In the genomic region with DNA sequence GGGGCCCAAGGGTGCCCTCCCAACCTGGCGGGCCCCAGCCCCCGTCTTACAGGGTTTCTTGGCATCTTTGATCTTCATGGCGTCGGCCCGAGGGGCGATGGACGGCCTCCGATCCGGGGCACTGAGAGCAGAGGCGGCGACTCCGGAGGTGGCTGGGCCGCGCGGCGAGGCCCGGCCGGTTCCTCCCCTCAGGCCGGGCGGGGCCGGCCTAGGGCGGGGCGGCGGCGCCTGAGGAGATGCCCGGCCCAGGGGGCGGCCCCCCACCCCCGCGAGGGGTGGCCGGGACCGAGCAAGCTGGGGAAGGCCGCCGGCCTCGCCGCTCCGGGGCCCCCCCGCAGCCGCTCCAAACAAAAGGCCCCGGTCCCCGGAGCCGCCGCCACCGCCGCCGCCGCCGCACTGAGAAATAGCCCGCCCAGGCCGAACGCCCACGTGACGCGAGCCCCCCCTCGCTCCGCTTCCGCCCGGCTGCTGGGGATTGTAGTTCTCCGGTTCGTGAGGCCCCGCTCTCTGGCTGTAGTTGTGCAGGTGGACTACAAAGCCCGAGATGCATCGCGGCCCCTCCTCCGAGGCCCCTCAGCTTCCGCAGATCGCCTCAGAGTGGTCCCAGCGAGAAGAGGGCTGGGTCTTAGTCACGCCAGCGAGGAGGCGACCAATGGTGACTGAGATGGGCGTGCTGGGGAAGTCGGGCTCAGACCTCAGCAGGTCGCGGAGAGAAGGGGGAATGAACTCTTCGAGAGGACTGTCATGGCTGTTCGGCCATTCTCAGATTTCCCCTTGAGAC, we compare ENCODE assay signal across 8 cellular contexts. TPM values are rescaled to one million over a fixed set of nuclear protein-coding genes. Genes with fewer than 3 reads are reported as not detected.
DNase-seq lines count a peak whose midpoint lies in the region; ATAC-seq and TF ChIP-seq lines count a peak whose summit lies in the region.

A gene (minus strand): TSS at position 163 of the 781 bp plus-strand sequence. CDS start 85 bp downstream, at position 78.

- peak; percentile 95 for ATAC-seq in GM21717 (IDR thresholded peaks at IDR 0.05; ENCODE audit: unreplicated experiment)

- peak within 1 kb of the TSS; percentile 71 for H3K4me3 ChIP-seq in epithelial cell of proximal tubule (ENCODE audit: low read depth, low read length)

- H3K36me3 Mint-ChIP-seq in activated T-cell treated with anti-CD3 and anti-CD28 coated beads, Interleukin-2, amount 50 U/mL, for 24 hours (ENCODE audit: low read depth): peaks cover 40% of the 10 kb centered on the region

- in situ Hi-C loops in KBM-7 (cut with MboI; ENCODE audit: low pct_unique_long_range_greater_than_20kb, low sequenced_read_pairs): no loop called here

- H3K9me3 Mint-ChIP-seq in activated T-cell treated with anti-CD3 and anti-CD28 coated beads, Interleukin-2, amount 50 U/mL, for 24 hours: peaks cover 2% of the 10 kb centered on the region

- peak; percentile 76 for DNase-seq in DMS153 treated with DMSO at 0.1 percent for 48 hours (lab: John Stamatoyannopoulos, UW; ENCODE audit: unreplicated experiment)
- DNase-seq in KBM-7: peak; percentile 99
- peak; percentile 98 for DNase-seq in activated T-cell treated with anti-CD3 and anti-CD28 coated beads, Interleukin-2, amount 50 U/mL, for 24 hours
- peak; percentile 87 for DNase-seq in epithelial cell of proximal tubule (ENCODE audit: low read depth)
- peak; percentile 99 for DNase-seq in mucosa of gallbladder (ENCODE audit: low spot score)
- DNase-seq in stimulated activated CD8-positive, alpha-beta memory T cell treated with anti-CD3 and anti-CD28 coated beads, Interleukin-4, amount 100 ng/mL, for 4 hours (ENCODE audit: low read depth in 2 of 2, low spot score in 1 of 2): peak; percentile 92 to 96

- peaks cover 36% of the 10 kb centered on the region for H3K4me1 Mint-ChIP-seq in activated T-cell treated with anti-CD3 and anti-CD28 coated beads, Interleukin-2, amount 50 U/mL, for 24 hours (ENCODE audit: low read depth)

- H3K27me3 Mint-ChIP-seq in activated T-cell treated with anti-CD3 and anti-CD28 coated beads, Interleukin-2, amount 50 U/mL, for 24 hours: no peaks in the 10 kb centered on the region

- H3K4me3 Mint-ChIP-seq in activated T-cell treated with anti-CD3 and anti-CD28 coated beads, Interleukin-2, amount 50 U/mL, for 24 hours: peak within 1 kb of the TSS; percentile 96

- TF ChIP-seq CTCF in epithelial cell of proximal tubule (conservative IDR thresholded peaks at IDR 0.05; ENCODE audit: low read depth, low read length): no peak

- peak within 1 kb of the TSS; percentile 97 for H3K27ac Mint-ChIP-seq in activated T-cell treated with anti-CD3 and anti-CD28 coated beads, Interleukin-2, amount 50 U/mL, for 24 hours

TF ChIP-seq in PFSK-1, 5 proteins besides CTCF, POLR2A, EP300 and RAD21:
- TF ChIP-seq FOXP2 (optimal IDR thresholded peaks at IDR 0.05; ENCODE audit: borderline replicate concordance, extremely low read depth, extremely low read length, insufficient read depth) (peak; percentile 38), SIN3A (IDR thresholded peaks at IDR 0.05; ENCODE audit: borderline replicate concordance, insufficient read depth, low read length) (no peak), POLR2AphosphoS5 (IDR thresholded peaks at IDR 0.05; ENCODE audit: low read depth, low read length) (peak; percentile 94), TAF1 (IDR thresholded peaks at IDR 0.05; ENCODE audit: borderline replicate concordance, insufficient read depth, low read length) (peak; percentile 86; the same call in 1 of the 2 replicates)
- TF ChIP-seq, protein P1, sequence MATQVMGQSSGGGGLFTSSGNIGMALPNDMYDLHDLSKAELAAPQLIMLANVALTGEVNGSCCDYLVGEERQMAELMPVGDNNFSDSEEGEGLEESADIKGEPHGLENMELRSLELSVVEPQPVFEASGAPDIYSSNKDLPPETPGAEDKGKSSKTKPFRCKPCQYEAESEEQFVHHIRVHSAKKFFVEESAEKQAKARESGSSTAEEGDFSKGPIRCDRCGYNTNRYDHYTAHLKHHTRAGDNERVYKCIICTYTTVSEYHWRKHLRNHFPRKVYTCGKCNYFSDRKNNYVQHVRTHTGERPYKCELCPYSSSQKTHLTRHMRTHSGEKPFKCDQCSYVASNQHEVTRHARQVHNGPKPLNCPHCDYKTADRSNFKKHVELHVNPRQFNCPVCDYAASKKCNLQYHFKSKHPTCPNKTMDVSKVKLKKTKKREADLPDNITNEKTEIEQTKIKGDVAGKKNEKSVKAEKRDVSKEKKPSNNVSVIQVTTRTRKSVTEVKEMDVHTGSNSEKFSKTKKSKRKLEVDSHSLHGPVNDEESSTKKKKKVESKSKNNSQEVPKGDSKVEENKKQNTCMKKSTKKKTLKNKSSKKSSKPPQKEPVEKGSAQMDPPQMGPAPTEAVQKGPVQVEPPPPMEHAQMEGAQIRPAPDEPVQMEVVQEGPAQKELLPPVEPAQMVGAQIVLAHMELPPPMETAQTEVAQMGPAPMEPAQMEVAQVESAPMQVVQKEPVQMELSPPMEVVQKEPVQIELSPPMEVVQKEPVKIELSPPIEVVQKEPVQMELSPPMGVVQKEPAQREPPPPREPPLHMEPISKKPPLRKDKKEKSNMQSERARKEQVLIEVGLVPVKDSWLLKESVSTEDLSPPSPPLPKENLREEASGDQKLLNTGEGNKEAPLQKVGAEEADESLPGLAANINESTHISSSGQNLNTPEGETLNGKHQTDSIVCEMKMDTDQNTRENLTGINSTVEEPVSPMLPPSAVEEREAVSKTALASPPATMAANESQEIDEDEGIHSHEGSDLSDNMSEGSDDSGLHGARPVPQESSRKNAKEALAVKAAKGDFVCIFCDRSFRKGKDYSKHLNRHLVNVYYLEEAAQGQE (IDR thresholded peaks at IDR 0.05; ENCODE audit: insufficient read depth in 1 of 2, low read depth in 2 of 2, low read length in 2 of 2): no peak

RNA-seq across cellular contexts. Expression of the gene that starts here (rescaled TPM):
- polyA plus RNA-seq in PFSK-1 (2012; ENCODE audit: insufficient read length, low read depth): 9.3 TPM
- total RNA-seq in epithelial cell of proximal tubule (37.6 and 43.3 TPM in 2 replicates), mucosa of gallbladder (56.7 TPM)

Comparison
In these comparisons a context has a peak if more than half of its experiments do, and no peak if none do; other contexts are left out.
1. Peak in every context shown above with its lines: DNase-seq, ATAC-seq and H3K4me3 ChIP-seq.